In the genomic region with DNA sequence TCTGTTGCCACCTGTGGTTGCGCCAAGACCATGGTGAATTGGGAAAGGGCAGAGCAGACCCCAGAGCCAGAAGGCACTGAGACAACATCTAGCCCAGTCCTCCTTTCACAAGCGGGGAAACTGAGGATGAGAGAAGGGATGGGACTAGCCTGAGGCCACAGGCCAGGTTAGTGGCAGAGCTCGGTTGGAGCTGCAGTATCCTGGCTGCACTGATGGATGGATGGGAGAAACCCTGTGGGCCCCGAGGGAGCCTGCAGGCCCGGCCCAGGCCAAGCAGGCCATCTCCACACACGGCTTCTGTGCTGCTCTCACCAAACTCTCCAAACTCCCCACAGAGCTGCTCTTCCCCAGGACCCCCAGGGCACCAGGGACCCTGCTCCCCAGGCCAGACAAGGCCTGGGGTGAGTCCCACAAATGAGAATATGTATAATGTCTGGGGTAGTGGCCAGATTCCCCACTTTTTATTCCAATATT, we compare ENCODE assay signal across 18 cellular contexts.
DNase-seq lines count a peak whose midpoint lies in the region; ATAC-seq, FAIRE-seq and TF ChIP-seq lines count a peak whose summit lies in the region.
"Had no signal": no experiment of that assay in that cellular context is flagged by ENCODE, and none has a peak within 500 bp of the region (broad histone marks: within the 10 kb centered on the region; RNA-seq: fewer than 3 reads in every experiment).

No MANE protein-coding gene starts in this region.

- no peak overlapping the region for H3K23ac ChIP-seq in trophoblast cell (ENCODE audit: low read length)

- FAIRE-seq in kidney (lab: Jason Lieb, UNC) = no peak
- FAIRE-seq: GM12891, H1 had no signal

- H3K36me3 Mint-ChIP-seq in activated CD8-positive, alpha-beta T cell treated with anti-CD3 and anti-CD28 coated beads, Interleukin-2, amount 10 ng/mL, durations not matched to agents 7 days and 5 days (ENCODE audit: low read depth) = no peaks in the 10 kb centered on the region

- TF ChIP-seq CTCF in left ventricle myocardium inferior (IDR thresholded peaks at IDR 0.05; ENCODE audit: borderline replicate concordance) (no peak), kidney (IDR thresholded peaks at IDR 0.05; ENCODE audit: borderline replicate concordance, extremely low read depth, insufficient read depth) (no peak), gastrocnemius medialis (IDR thresholded peaks at IDR 0.05 in 4 of 5, conservative IDR thresholded peaks at IDR 0.05 in 1 of 5) (no peak)

- no peak overlapping the region for H2AFZ ChIP-seq in trophoblast cell (ENCODE audit: insufficient read depth, low read length, poor library complexity)

- H3K4me3 ChIP-seq in left ventricle myocardium inferior (no peak overlapping the region), kidney (ENCODE audit: low read length in 2 of 2) (no peak overlapping the region), gastrocnemius medialis (no peak overlapping the region), aorta (ENCODE audit: low read length in 2 of 2) (no peak overlapping the region), trophoblast cell (ENCODE audit: low read depth, low read length) (no peak overlapping the region)

- intact Hi-C loops in left ventricle myocardium inferior (cut with micrococcal nuclease) (no loop called here), Right ventricle myocardium superior (cut with DNase I) (no loop called here), kidney (cut with DNase I) (no loop called here), gastrocnemius medialis (cut with DNase I; ENCODE audit: low total_unique reads) (no loop called here), aorta (cut with DNase I) (no loop called here)

- H3K4me3 Mint-ChIP-seq in activated CD8-positive, alpha-beta T cell treated with anti-CD3 and anti-CD28 coated beads, Interleukin-2, amount 10 ng/mL, durations not matched to agents 7 days and 5 days = no peak overlapping the region

- H3K4me2 ChIP-seq in trophoblast cell (ENCODE audit: low read length) = no peak overlapping the region

- H3K27me3 ChIP-seq in left ventricle myocardium inferior (ENCODE audit: low read depth) (no peaks in the 10 kb centered on the region), gastrocnemius medialis (no peaks in the 10 kb centered on the region), aorta (ENCODE audit: control insufficient read depth in 1 of 2, insufficient read depth in 2 of 2, low read length in 1 of 2) (no peaks in the 10 kb centered on the region), trophoblast cell (ENCODE audit: insufficient read depth, low read length) (no peaks in the 10 kb centered on the region)

- ATAC-seq in Right ventricle myocardium superior (ENCODE audit: poor library complexity) = no peak
- no peak for ATAC-seq in gastrocnemius medialis
- ATAC-seq in aorta (ENCODE audit: low FRiP score) = peak; percentile 27
- no peak for ATAC-seq in GM19463 (IDR thresholded peaks at IDR 0.05; ENCODE audit: unreplicated experiment)
- ATAC-seq in activated CD8-positive, alpha-beta T cell treated with anti-CD3 and anti-CD28 coated beads, Interleukin-2, amount 10 ng/mL, durations not matched to agents 7 days and 5 days = no peak

- H3K4me1 Mint-ChIP-seq in activated CD8-positive, alpha-beta T cell treated with anti-CD3 and anti-CD28 coated beads, Interleukin-2, amount 10 ng/mL, durations not matched to agents 7 days and 5 days (ENCODE audit: low read depth) = peaks cover 12% of the 10 kb centered on the region

- H2AK5ac ChIP-seq in trophoblast cell (ENCODE audit: low read length) = no peak overlapping the region

- CTCF ChIA-PET in activated CD8-positive, alpha-beta T cell treated with anti-CD3 and anti-CD28 coated beads, Interleukin-2, amount 10 ng/mL, durations not matched to agents 7 days and 5 days (lab: Charles Lee) = no interaction called here

- WGBS in aorta, 2 donors = 90 to 91% methylated on average over 6 of the region's 6 CpGs
- no CpG with 5 or more reads among the region's 6 CpGs for WGBS in trophoblast cell (ENCODE audit: extremely low coverage, insufficient coverage, insufficient read length)

- no peak overlapping the region for H4K91ac ChIP-seq in trophoblast cell (ENCODE audit: low read depth, low read length)

- no peak overlapping the region for H3K14ac ChIP-seq in trophoblast cell (ENCODE audit: low read length)

- H4K12ac ChIP-seq in trophoblast cell (ENCODE audit: low read depth, low read length) = no peak overlapping the region

- POLR2A ChIA-PET in activated CD8-positive, alpha-beta T cell treated with anti-CD3 and anti-CD28 coated beads, Interleukin-2, amount 10 ng/mL, durations not matched to agents 7 days and 5 days (lab: Charles Lee) = no interaction called here

- H3K18ac ChIP-seq in trophoblast cell (ENCODE audit: low read length) = no peak overlapping the region

- no peaks in the 10 kb centered on the region for H3K9me3 Mint-ChIP-seq in activated CD8-positive, alpha-beta T cell treated with anti-CD3 and anti-CD28 coated beads, Interleukin-2, amount 10 ng/mL, durations not matched to agents 7 days and 5 days (ENCODE audit: insufficient read depth)

- H4K8ac ChIP-seq in trophoblast cell (ENCODE audit: low read depth, low read length) = no peak overlapping the region

- H3K79me1 ChIP-seq in trophoblast cell (ENCODE audit: low read length) = no peaks in the 10 kb centered on the region

- H3K9me3 ChIP-seq in left ventricle myocardium inferior (replicated peaks) (no peaks in the 10 kb centered on the region), kidney (ENCODE audit: control insufficient read depth in 1 of 2, low read length in 2 of 2) (no peaks in the 10 kb centered on the region), gastrocnemius medialis (no peaks in the 10 kb centered on the region), aorta (ENCODE audit: control insufficient read depth, low read length) (no peaks in the 10 kb centered on the region), trophoblast cell (ENCODE audit: insufficient read depth, low read depth, low read length) (peaks cover 2% of the 10 kb centered on the region)

- H2BK12ac ChIP-seq in trophoblast cell (ENCODE audit: low read length) = no peak overlapping the region

- H3K36me3 ChIP-seq in left ventricle myocardium inferior (peaks cover 48% of the 10 kb centered on the region), kidney (ENCODE audit: control insufficient read depth in 1 of 2, insufficient read depth in 2 of 2, low read length in 2 of 2) (no peaks in the 10 kb centered on the region), gastrocnemius medialis (peaks cover 0 to 52% of the 10 kb centered on the region in 2 donors), aorta (ENCODE audit: control insufficient read depth in 1 of 2, insufficient read depth in 2 of 2, low read length in 1 of 2) (peaks cover 4 to 7% of the 10 kb centered on the region in 2 donors), trophoblast cell (ENCODE audit: control insufficient read depth in 1 of 2, insufficient read depth in 2 of 2, low read length in 2 of 2) (no peaks in the 10 kb centered on the region)

- in situ Hi-C loops in gastrocnemius medialis (cut with MboI; ENCODE audit: low sequenced_read_pairs in 4 of 4) = no loop called here

- no peak overlapping the region for H2BK5ac ChIP-seq in trophoblast cell (ENCODE audit: low read depth, low read length, poor library complexity)

- H3K27ac ChIP-seq in left ventricle myocardium inferior (replicated peaks) (peak overlapping the region; percentile 76), kidney (ENCODE audit: low read depth in 2 of 2, low read length in 2 of 2) (no peak overlapping the region), gastrocnemius medialis (peak overlapping the region in 3 of 4 donors; percentile 76 to 82 (median 77)), aorta (ENCODE audit: low read depth in 1 of 2, low read length in 2 of 2) (no peak overlapping the region), trophoblast cell (ENCODE audit: low read depth, low read length) (no peak overlapping the region)

- H3K9ac ChIP-seq in kidney (ENCODE audit: low read length in 2 of 2) (no peak overlapping the region), trophoblast cell (ENCODE audit: low read length) (no peak overlapping the region)

- no peaks in the 10 kb centered on the region for H3K79me2 ChIP-seq in trophoblast cell (ENCODE audit: control insufficient read depth, insufficient read depth, low read length, poor library complexity)

- no peak overlapping the region for H3K4ac ChIP-seq in trophoblast cell (ENCODE audit: low read depth, low read length)

- H3K27ac Mint-ChIP-seq in activated CD8-positive, alpha-beta T cell treated with anti-CD3 and anti-CD28 coated beads, Interleukin-2, amount 10 ng/mL, durations not matched to agents 7 days and 5 days = no peak overlapping the region

- DNase-seq in left ventricle myocardium inferior (no peak), Right ventricle myocardium superior (no peak), kidney (peak; percentile 46), gastrocnemius medialis (peak in 1 of 2 donors; percentile 5), aorta (no peak), trophoblast cell (no peak)
- DNase-seq in activated CD8-positive, alpha-beta T cell treated with anti-CD3 and anti-CD28 coated beads, Interleukin-2, amount 10 ng/mL, durations not matched to agents 7 days and 5 days = no peak
- DNase-seq: C1 segment of cervical spinal cord, GF-D8, KBM-7, NCI-H1417 treated with DMSO at 0.1 percent for 48 hours, NCI-H2029, NCI-H2171 treated with DMSO at 0.1 percent for 48 hours, NCI-H446 treated with DMSO at 0.1 percent for 48 hours, RPMI8226 had no signal

- H3K27me3 Mint-ChIP-seq in activated CD8-positive, alpha-beta T cell treated with anti-CD3 and anti-CD28 coated beads, Interleukin-2, amount 10 ng/mL, durations not matched to agents 7 days and 5 days (ENCODE audit: low read depth) = peaks cover 13% of the 10 kb centered on the region

- peaks cover 32% of the 10 kb centered on the region for H3K4me1 ChIP-seq in left ventricle myocardium inferior
- no peaks in the 10 kb centered on the region for H3K4me1 ChIP-seq in kidney (ENCODE audit: control insufficient read depth in 1 of 2, insufficient read depth in 1 of 2, low read depth in 1 of 2, low read length in 2 of 2)
- H3K4me1 ChIP-seq in gastrocnemius medialis = peaks cover 19 to 29% of the 10 kb centered on the region in 2 donors
- no peaks in the 10 kb centered on the region for H3K4me1 ChIP-seq in aorta (ENCODE audit: control insufficient read depth in 1 of 2, insufficient read depth in 2 of 2, low read length in 2 of 2)
- H3K4me1 ChIP-seq in trophoblast cell (ENCODE audit: control insufficient read depth in 1 of 2, insufficient read depth in 2 of 2, low read length in 2 of 2) = no peaks in the 10 kb centered on the region

- H2BK120ac ChIP-seq in trophoblast cell (ENCODE audit: insufficient read depth, low read length, poor library complexity) = no peak overlapping the region

- TF ChIP-seq POLR2A in gastrocnemius medialis (IDR thresholded peaks at IDR 0.05) = no peak

Comparison
In these comparisons a context has a peak if more than half of its experiments do, and no peak if none do; other contexts are left out.
1. H3K27ac ChIP-seq: peak in left ventricle myocardium inferior (single experiment) and gastrocnemius medialis (3 of 4); none in kidney (0 of 2), aorta (0 of 2) and trophoblast cell (single experiment).